8 cellular contexts compared by ENCODE assay signal in genomic region chr2:42974697-42975357, GRCh38.
DNase-seq lines count a peak whose midpoint lies in the region; ATAC-seq, FAIRE-seq and TF ChIP-seq lines count a peak whose summit lies in the region.

No MANE protein-coding gene starts in this region.

- no peak overlapping the region for H3K4me3 Mint-ChIP-seq in activated CD8-positive, alpha-beta T cell treated with anti-CD3 and anti-CD28 coated beads for 36 hours

- TF ChIP-seq CTCF in GM06990 (IDR thresholded peaks at IDR 0.05; ENCODE audit: insufficient read depth, low read length, poor library complexity, severe bottlenecking) (peak; percentile 85), NB4 (IDR thresholded peaks at IDR 0.05; ENCODE audit: low read depth, low read length) (peak; percentile 86)
- TF ChIP-seq CTCF in activated CD8-positive, alpha-beta T cell treated with anti-CD3 and anti-CD28 coated beads for 36 hours (IDR thresholded peaks at IDR 0.05) = peak; percentile 85

- intact Hi-C loops in activated CD8-positive, alpha-beta T cell treated with anti-CD3 and anti-CD28 coated beads for 36 hours (cut with micrococcal nuclease) = loop anchor here (10.0 kb wide), 2 partner anchors 150 to 250 kb away; partner anchors contain the start of gene ZFP36L2

- H3K36me3 Mint-ChIP-seq in activated CD8-positive, alpha-beta T cell treated with anti-CD3 and anti-CD28 coated beads for 36 hours (ENCODE audit: low read depth) = no peaks in the 10 kb centered on the region

- CTCF ChIA-PET in activated CD8-positive, alpha-beta T cell treated with anti-CD3 and anti-CD28 coated beads for 36 hours (lab: Charles Lee) = interaction anchor here (0.7 to 5.5 kb wide), 22 partner anchors 11 to 566 kb away, joined by 3 to 63 read pairs (median 4); no protein-coding TSS in a partner anchor

- H3K4me1 Mint-ChIP-seq in activated CD8-positive, alpha-beta T cell treated with anti-CD3 and anti-CD28 coated beads for 36 hours (ENCODE audit: low read depth) = peaks cover 16% of the 10 kb centered on the region

- peak; percentile 75 for ATAC-seq in activated CD8-positive, alpha-beta T cell treated with anti-CD3 and anti-CD28 coated beads for 36 hours
- no peak for ATAC-seq in HG03280 (IDR thresholded peaks at IDR 0.05; ENCODE audit: unreplicated experiment)

- no peak for FAIRE-seq in GM12892 (lab: Jason Lieb, UNC)

- H3K9me3 Mint-ChIP-seq in activated CD8-positive, alpha-beta T cell treated with anti-CD3 and anti-CD28 coated beads for 36 hours = no peaks in the 10 kb centered on the region

- POLR2A ChIA-PET in activated CD8-positive, alpha-beta T cell treated with anti-CD3 and anti-CD28 coated beads for 36 hours (lab: Charles Lee) = interaction anchor here (0.7 to 1.1 kb wide), 3 partner anchors 20 to 564 kb away, joined by 3 read pairs; no protein-coding TSS in a partner anchor

- H3K36me3 ChIP-seq in GM06990 (ENCODE audit: control insufficient read depth, insufficient read depth, low read length) = no peaks in the 10 kb centered on the region

- no peaks in the 10 kb centered on the region for H3K27me3 ChIP-seq in GM06990 (replicated peaks; ENCODE audit: control insufficient read depth, insufficient read depth, low read length)

- H3K27me3 Mint-ChIP-seq in activated CD8-positive, alpha-beta T cell treated with anti-CD3 and anti-CD28 coated beads for 36 hours = no peaks in the 10 kb centered on the region

- H3K27ac Mint-ChIP-seq in activated CD8-positive, alpha-beta T cell treated with anti-CD3 and anti-CD28 coated beads for 36 hours = no peak overlapping the region

- TF ChIP-seq POLR2A in NB4 (IDR thresholded peaks at IDR 0.05; ENCODE audit: extremely low read depth, insufficient read length) (no peak), GM12892 (IDR thresholded peaks at IDR 0.05; ENCODE audit: low read depth, low read length) (no peak)

- H3K4me3 ChIP-seq in GM06990 (replicated peaks; ENCODE audit: low read depth, low read length) (no peak overlapping the region), NB4 (ENCODE audit: low read depth, low read length) (no peak overlapping the region)

- DNase-seq in GM06990 (ENCODE audit: extremely low read depth, insufficient read length) = peak; percentile 47
- peak; percentile 77 for DNase-seq in NB4 (ENCODE audit: low read depth)
- peak; percentile 64 for DNase-seq in activated CD8-positive, alpha-beta T cell treated with anti-CD3 and anti-CD28 coated beads for 36 hours
- peak; percentile 35 for DNase-seq in effector CD4-positive, alpha-beta T cell
- DNase-seq in medulla oblongata (ENCODE audit: extremely low spot score) = peak; percentile 78
- DNase-seq in stimulated activated CD4-positive, alpha-beta T cell treated with anti-CD3 and anti-CD28 coated beads, TNF-alpha, amount 100 ng/mL, for 48 hours (ENCODE audit: low read depth in 3 of 3) = peak; percentile 9 to 50 (median 37)
- no peak for DNase-seq in GM12892 (ENCODE audit: insufficient read length)
